ENCODE assay signal across 8 cellular contexts in the genomic region with DNA sequence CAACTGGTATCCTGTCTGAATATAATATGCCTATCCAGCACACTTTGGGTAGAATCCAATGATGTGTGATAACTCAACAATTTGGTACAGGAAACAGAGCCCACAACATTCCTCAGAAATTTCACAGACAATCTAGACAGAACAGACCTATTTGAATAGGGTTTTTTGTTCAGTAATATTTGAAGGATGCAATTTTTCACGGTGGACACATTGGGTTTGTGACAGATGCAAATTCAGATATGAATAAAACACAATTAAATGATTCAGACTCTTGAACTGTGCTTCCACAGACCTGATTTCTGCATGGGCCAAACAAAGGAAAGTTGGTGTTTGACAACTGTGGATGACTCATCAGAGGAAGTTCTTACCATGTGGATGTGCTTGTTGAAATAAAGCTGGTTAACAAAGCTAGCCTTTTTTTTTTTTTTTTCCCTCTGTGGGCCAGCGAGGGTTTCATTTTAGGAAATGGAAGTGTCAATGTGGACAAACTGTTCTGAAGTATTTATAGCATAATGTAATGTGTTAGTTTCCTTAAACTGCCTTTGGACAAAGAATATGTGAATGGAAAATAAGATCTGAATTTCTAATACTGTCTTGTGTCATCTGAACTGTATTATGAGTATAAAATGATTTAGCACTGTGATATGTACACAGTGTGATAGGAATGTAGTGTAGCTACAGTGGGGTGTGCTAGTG. TPM values are rescaled to one million over a fixed set of nuclear protein-coding genes. Genes with fewer than 3 reads are reported as not detected.
DNase-seq lines count a peak whose midpoint lies in the region; ATAC-seq lines count a peak whose summit lies in the region.

No MANE protein-coding gene starts in this region.

- H3K27me3 ChIP-seq in right cardiac atrium (ENCODE audit: control insufficient read depth, insufficient read depth): no peaks in the 10 kb centered on the region
- H3K27me3 ChIP-seq in skeletal muscle tissue (ENCODE audit: control insufficient read depth in 3 of 3, insufficient read depth in 3 of 3, low read length in 3 of 3): no peaks in the 10 kb centered on the region

- ATAC-seq in right cardiac atrium (peak; percentile 89 to 95), GM19023 (IDR thresholded peaks at IDR 0.05; ENCODE audit: unreplicated experiment) (no peak), HG02885 (IDR thresholded peaks at IDR 0.05; ENCODE audit: poor library complexity, unreplicated experiment) (no peak)

- H3K36me3 ChIP-seq in skeletal muscle tissue (ENCODE audit: control insufficient read depth in 3 of 3, insufficient read depth in 3 of 3, low read length in 3 of 3): no peaks in the 10 kb centered on the region

- intact Hi-C loops in right cardiac atrium (cut with DNase I): no loop called here

- H3K9me3 ChIP-seq in right cardiac atrium (ENCODE audit: control insufficient read depth, low read length): no peaks in the 10 kb centered on the region
- no peaks in the 10 kb centered on the region for H3K9me3 ChIP-seq in skeletal muscle tissue (ENCODE audit: control insufficient read depth in 3 of 3, low read length in 3 of 3)

- WGBS in right cardiac atrium: 10% methylated on average over 2 of the region's 2 CpGs

- H3K4me3 ChIP-seq in right cardiac atrium (ENCODE audit: low read length): no peak overlapping the region
- H3K4me3 ChIP-seq in skeletal muscle tissue (ENCODE audit: low read length in 3 of 3): no peak overlapping the region

- H3K4me1 ChIP-seq in right cardiac atrium (ENCODE audit: control insufficient read depth, insufficient read depth, low read length) (peaks cover 4% of the 10 kb centered on the region), skeletal muscle tissue (ENCODE audit: control insufficient read depth in 3 of 3, insufficient read depth in 3 of 3, low read length in 3 of 3) (peaks cover 2 to 24% (median 6%) of the 10 kb centered on the region in 3 donors)

- H3K9ac ChIP-seq in skeletal muscle tissue (ENCODE audit: low read depth in 1 of 3, low read length in 3 of 3): no peak overlapping the region

- H3K27ac ChIP-seq in angular gyrus (ENCODE audit: low read depth, low read length): peak overlapping the region; percentile 57
- H3K27ac ChIP-seq in right cardiac atrium (ENCODE audit: low read length): no peak overlapping the region
- peak overlapping the region; percentile 9 for H3K27ac ChIP-seq in skeletal muscle tissue (ENCODE audit: low read depth, low read length)

- DNase-seq in stimulated activated CD4-positive, alpha-beta T cell treated with anti-CD3 and anti-CD28 coated beads, Interleukin-1b, Interleukin-23, amount 100 ng/mL, for 48 hours: peak; percentile 53
- no peak for DNase-seq in stimulated activated CD4-positive, alpha-beta T cell treated with anti-CD3 and anti-CD28 coated beads, Interleukin-4, amount 100 ng/mL, for 1 hour
- DNase-seq in NCI-H774 (lab: John Stamatoyannopoulos, UW): peak; percentile 63
- no peak for DNase-seq in right cardiac atrium

RNA-seq across cellular contexts. Expression of gene FAM133B, which starts 43.2 kb away (rescaled TPM):
- total RNA-seq in right cardiac atrium: 10 to 100 TPM; 13.2 to 18.1 (median 15.2) TPM
- polyA plus RNA-seq in right cardiac atrium: 16.6 TPM
- total RNA-seq in skeletal muscle tissue: 19.8 TPM

Comparison
In these comparisons a context has a peak if more than half of its experiments do, and no peak if none do; other contexts are left out.
1. DNase-seq: peak in stimulated activated CD4-positive, alpha-beta T cell treated with anti-CD3 and anti-CD28 coated beads, Interleukin-1b, Interleukin-23, amount 100 ng/mL, for 48 hours (single experiment) and NCI-H774 (single experiment); none in stimulated activated CD4-positive, alpha-beta T cell treated with anti-CD3 and anti-CD28 coated beads, Interleukin-4, amount 100 ng/mL, for 1 hour (single experiment) and right cardiac atrium (0 of 3).
2. ATAC-seq: peak in right cardiac atrium (2 of 2); none in GM19023 (single experiment) and HG02885 (single experiment).